1 cellular context compared by ENCODE assay signal in genomic region chr11:75241036-75241905, GRCh38.
TF ChIP-seq lines count a peak whose summit lies in the region.

No MANE protein-coding gene starts in this region.

TF ChIP-seq in HepG2, 621 proteins besides CTCF, POLR2A, EP300 and RAD21 (continued from another document and continues in another):
- TF ChIP-seq ZNF772 (CRISPR knock-in tag; IDR thresholded peaks at IDR 0.05) = peak; percentile 37; the same call in 1 of the 2 replicates
- no peak for TF ChIP-seq ATM (IDR thresholded peaks at IDR 0.05; ENCODE audit: borderline replicate concordance)
- TF ChIP-seq ZNF232 (CRISPR knock-in tag; IDR thresholded peaks at IDR 0.05; ENCODE audit: borderline replicate concordance) = no peak
- no peak for TF ChIP-seq SRF (IDR thresholded peaks at IDR 0.05; ENCODE audit: low read depth, low read length)
- no peak for TF ChIP-seq SMAD1 (CRISPR knock-in tag; IDR thresholded peaks at IDR 0.05; ENCODE audit: borderline replicate concordance, low read depth)
- TF ChIP-seq ZNF850 (CRISPR knock-in tag; conservative IDR thresholded peaks at IDR 0.05) = no peak
- TF ChIP-seq, protein P1, sequence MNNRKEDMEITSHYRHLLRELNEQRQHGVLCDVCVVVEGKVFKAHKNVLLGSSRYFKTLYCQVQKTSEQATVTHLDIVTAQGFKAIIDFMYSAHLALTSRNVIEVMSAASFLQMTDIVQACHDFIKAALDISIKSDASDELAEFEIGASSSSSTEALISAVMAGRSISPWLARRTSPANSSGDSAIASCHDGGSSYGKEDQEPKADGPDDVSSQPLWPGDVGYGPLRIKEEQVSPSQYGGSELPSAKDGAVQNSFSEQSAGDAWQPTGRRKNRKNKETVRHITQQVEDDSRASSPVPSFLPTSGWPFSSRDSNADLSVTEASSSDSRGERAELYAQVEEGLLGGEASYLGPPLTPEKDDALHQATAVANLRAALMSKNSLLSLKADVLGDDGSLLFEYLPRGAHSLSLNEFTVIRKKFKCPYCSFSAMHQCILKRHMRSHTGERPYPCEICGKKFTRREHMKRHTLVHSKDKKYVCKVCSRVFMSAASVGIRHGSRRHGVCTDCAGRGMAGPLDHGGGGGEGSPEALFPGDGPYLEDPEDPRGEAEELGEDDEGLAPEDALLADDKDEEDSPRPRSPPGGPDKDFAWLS (CRISPR knock-in tag; IDR thresholded peaks at IDR 0.05; ENCODE audit: borderline replicate concordance) = no peak
- TF ChIP-seq, protein P2, sequence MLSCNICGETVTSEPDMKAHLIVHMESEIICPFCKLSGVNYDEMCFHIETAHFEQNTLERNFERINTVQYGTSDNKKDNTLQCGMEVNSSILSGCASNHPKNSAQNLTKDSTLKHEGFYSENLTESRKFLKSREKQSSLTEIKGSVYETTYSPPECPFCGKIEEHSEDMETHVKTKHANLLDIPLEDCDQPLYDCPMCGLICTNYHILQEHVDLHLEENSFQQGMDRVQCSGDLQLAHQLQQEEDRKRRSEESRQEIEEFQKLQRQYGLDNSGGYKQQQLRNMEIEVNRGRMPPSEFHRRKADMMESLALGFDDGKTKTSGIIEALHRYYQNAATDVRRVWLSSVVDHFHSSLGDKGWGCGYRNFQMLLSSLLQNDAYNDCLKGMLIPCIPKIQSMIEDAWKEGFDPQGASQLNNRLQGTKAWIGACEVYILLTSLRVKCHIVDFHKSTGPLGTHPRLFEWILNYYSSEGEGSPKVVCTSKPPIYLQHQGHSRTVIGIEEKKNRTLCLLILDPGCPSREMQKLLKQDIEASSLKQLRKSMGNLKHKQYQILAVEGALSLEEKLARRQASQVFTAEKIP (CRISPR knock-in tag; IDR thresholded peaks at IDR 0.05; ENCODE audit: borderline replicate concordance) = no peak
- TF ChIP-seq, protein P3, sequence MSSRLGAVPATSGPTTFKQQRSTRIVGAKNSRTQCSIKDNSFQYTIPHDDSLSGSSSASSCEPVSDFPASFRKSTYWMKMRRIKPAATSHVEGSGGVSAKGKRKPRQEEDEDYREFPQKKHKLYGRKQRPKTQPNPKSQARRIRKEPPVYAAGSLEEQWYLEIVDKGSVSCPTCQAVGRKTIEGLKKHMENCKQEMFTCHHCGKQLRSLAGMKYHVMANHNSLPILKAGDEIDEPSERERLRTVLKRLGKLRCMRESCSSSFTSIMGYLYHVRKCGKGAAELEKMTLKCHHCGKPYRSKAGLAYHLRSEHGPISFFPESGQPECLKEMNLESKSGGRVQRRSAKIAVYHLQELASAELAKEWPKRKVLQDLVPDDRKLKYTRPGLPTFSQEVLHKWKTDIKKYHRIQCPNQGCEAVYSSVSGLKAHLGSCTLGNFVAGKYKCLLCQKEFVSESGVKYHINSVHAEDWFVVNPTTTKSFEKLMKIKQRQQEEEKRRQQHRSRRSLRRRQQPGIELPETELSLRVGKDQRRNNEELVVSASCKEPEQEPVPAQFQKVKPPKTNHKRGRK (CRISPR knock-in tag; IDR thresholded peaks at IDR 0.05) = no peak
- TF ChIP-seq NFKB2 (CRISPR knock-in tag; IDR thresholded peaks at IDR 0.05; ENCODE audit: borderline replicate concordance) = no peak; the same call in 1 of the 2 replicates
- TF ChIP-seq ZNF567 (CRISPR knock-in tag; IDR thresholded peaks at IDR 0.05; ENCODE audit: borderline replicate concordance) = no peak
- TF ChIP-seq ZNF264 (CRISPR knock-in tag; IDR thresholded peaks at IDR 0.05) = no peak
- TF ChIP-seq ZFP82 (CRISPR knock-in tag; IDR thresholded peaks at IDR 0.05; ENCODE audit: borderline replicate concordance) = no peak; the same call in 1 of the 2 replicates
- TF ChIP-seq, protein P4, sequence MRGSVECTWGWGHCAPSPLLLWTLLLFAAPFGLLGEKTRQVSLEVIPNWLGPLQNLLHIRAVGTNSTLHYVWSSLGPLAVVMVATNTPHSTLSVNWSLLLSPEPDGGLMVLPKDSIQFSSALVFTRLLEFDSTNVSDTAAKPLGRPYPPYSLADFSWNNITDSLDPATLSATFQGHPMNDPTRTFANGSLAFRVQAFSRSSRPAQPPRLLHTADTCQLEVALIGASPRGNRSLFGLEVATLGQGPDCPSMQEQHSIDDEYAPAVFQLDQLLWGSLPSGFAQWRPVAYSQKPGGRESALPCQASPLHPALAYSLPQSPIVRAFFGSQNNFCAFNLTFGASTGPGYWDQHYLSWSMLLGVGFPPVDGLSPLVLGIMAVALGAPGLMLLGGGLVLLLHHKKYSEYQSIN (CRISPR knock-in tag; IDR thresholded peaks at IDR 0.05; ENCODE audit: borderline replicate concordance) = no peak
- peak; percentile 67 for TF ChIP-seq ZNF784 (CRISPR knock-in tag; IDR thresholded peaks at IDR 0.05; ENCODE audit: borderline replicate concordance)
- no peak for TF ChIP-seq ZNF280D (CRISPR knock-in tag; IDR thresholded peaks at IDR 0.05)
- TF ChIP-seq ZNF574 (CRISPR knock-in tag; IDR thresholded peaks at IDR 0.05) = peak; percentile 64
- no peak for TF ChIP-seq ZBTB25 (CRISPR knock-in tag; IDR thresholded peaks at IDR 0.05)
- TF ChIP-seq DPF2 (CRISPR knock-in tag; IDR thresholded peaks at IDR 0.05; ENCODE audit: borderline replicate concordance, low read depth) = no peak
- no peak for TF ChIP-seq SNAPC4 (CRISPR knock-in tag; IDR thresholded peaks at IDR 0.05)
- no peak for TF ChIP-seq JUN (CRISPR knock-in tag; IDR thresholded peaks at IDR 0.05)
- no peak for TF ChIP-seq PTBP1 (IDR thresholded peaks at IDR 0.05; ENCODE audit: low read depth, low read length, poor library complexity, severe bottlenecking)
- TF ChIP-seq, protein P5, sequence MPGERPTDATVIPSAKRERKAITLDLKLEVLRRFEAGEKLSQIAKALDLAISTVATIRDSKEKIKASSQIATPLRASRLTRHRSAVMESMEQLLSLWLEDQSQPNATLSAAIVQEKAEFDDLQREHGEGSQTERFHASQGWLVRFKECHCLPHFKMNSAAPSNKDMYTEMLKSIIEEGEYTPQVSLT (CRISPR knock-in tag; IDR thresholded peaks at IDR 0.05; ENCODE audit: borderline replicate concordance, low read depth) = no peak
- no peak for TF ChIP-seq RXRB (CRISPR knock-in tag; IDR thresholded peaks at IDR 0.05; ENCODE audit: borderline replicate concordance)
- TF ChIP-seq PITX1 (CRISPR knock-in tag; IDR thresholded peaks at IDR 0.05) = no peak
- peak; percentile 21; the same call in 1 of the 2 replicates for TF ChIP-seq ADNP (CRISPR knock-in tag; IDR thresholded peaks at IDR 0.05)
- TF ChIP-seq, protein P6, sequence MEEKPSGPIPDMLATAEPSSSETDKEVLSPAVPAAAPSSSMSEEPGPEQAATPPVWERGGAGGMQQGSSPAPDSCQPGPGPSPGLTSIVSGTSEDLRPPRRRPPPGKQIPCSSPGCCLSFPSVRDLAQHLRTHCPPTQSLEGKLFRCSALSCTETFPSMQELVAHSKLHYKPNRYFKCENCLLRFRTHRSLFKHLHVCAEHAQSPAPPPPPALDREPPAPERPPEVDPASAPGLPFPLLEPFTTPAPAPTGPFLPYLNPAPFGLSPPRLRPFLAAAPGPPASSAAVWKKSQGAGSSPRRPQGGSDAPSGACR (CRISPR knock-in tag; IDR thresholded peaks at IDR 0.05) = no peak
- TF ChIP-seq, protein P7, sequence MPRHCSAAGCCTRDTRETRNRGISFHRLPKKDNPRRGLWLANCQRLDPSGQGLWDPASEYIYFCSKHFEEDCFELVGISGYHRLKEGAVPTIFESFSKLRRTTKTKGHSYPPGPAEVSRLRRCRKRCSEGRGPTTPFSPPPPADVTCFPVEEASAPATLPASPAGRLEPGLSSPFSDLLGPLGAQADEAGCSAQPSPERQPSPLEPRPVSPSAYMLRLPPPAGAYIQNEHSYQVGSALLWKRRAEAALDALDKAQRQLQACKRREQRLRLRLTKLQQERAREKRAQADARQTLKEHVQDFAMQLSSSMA (CRISPR knock-in tag; IDR thresholded peaks at IDR 0.05) = no peak
- no peak for TF ChIP-seq ZNF703 (CRISPR knock-in tag; IDR thresholded peaks at IDR 0.05; ENCODE audit: borderline replicate concordance)
- no peak for TF ChIP-seq NBN (conservative IDR thresholded peaks at IDR 0.05)
- TF ChIP-seq SKI (IDR thresholded peaks at IDR 0.05; ENCODE audit: partially characterized antibody) = peak; percentile 72
- TF ChIP-seq KLF11 (CRISPR knock-in tag; IDR thresholded peaks at IDR 0.05) = no peak
- TF ChIP-seq ZNF761 (CRISPR knock-in tag; conservative IDR thresholded peaks at IDR 0.05) = no peak
- TF ChIP-seq SPEN (CRISPR knock-in tag; IDR thresholded peaks at IDR 0.05; ENCODE audit: low read depth) = peak; percentile 32; the same call in 1 of the 2 replicates
- TF ChIP-seq LCORL (IDR thresholded peaks at IDR 0.05) = no peak
- no peak for TF ChIP-seq LCORL (CRISPR knock-in tag; IDR thresholded peaks at IDR 0.05)
- TF ChIP-seq ZNF577 (CRISPR knock-in tag; IDR thresholded peaks at IDR 0.05; ENCODE audit: borderline replicate concordance, low read depth) = no peak
- TF ChIP-seq SP2 (CRISPR knock-in tag; IDR thresholded peaks at IDR 0.05) = no peak
- no peak for TF ChIP-seq ZC3H13 (CRISPR knock-in tag; IDR thresholded peaks at IDR 0.05)
